ENCODE assay signal across 18 cellular contexts in genomic region chr5:44574626-44575025, GRCh38.
"Had no signal": no experiment of that assay in that cellular context is flagged by ENCODE, and none has a peak within 500 bp of the region (broad histone marks: within the 10 kb centered on the region; RNA-seq: fewer than 3 reads in every experiment).

No MANE protein-coding gene starts in this region.

- H3K4me1 ChIP-seq: esophagus squamous epithelium, parathyroid adenoma, prostate gland, right lobe of liver had no signal

- H3K27me3 ChIP-seq: esophagus squamous epithelium, hepatocyte, right lobe of liver had no signal

- H3K4me3 Mint-ChIP-seq: dendritic cell treated with granulocyte-macrophage colony-stimulating factor and Interleukin-4, amounts not matched to agents 40 ng/mL and 50 ng/mL, for 4 days; effector memory CD8-positive, alpha-beta T cell; natural killer cell; neural crest cell; stimulated activated memory B cell treated with anti-CD40 and anti-IgM and Interleukin-4, amounts not matched to agents 10 μg/mL and 1 μg/mL and 100 μg/mL, for 72 hours; stimulated activated naive CD8-positive, alpha-beta T cell treated with anti-CD3 and anti-CD28 coated beads, Interleukin-15, Interleukin-2, amounts not matched to agents 100 ng/mL and 50 ng/mL, for 24 hours had no signal

- H3K4me3 ChIP-seq: esophagus squamous epithelium, hepatocyte, mucosa of descending colon, prostate gland, right lobe of liver had no signal

- H3K27ac Mint-ChIP-seq: dendritic cell treated with granulocyte-macrophage colony-stimulating factor and Interleukin-4, amounts not matched to agents 40 ng/mL and 50 ng/mL, for 4 days; effector memory CD8-positive, alpha-beta T cell; natural killer cell; stimulated activated memory B cell treated with anti-CD40 and anti-IgM and Interleukin-4, amounts not matched to agents 10 μg/mL and 1 μg/mL and 100 μg/mL, for 72 hours; stimulated activated naive CD8-positive, alpha-beta T cell treated with anti-CD3 and anti-CD28 coated beads, Interleukin-15, Interleukin-2, amounts not matched to agents 100 ng/mL and 50 ng/mL, for 24 hours had no signal

- H3K36me3 ChIP-seq: esophagus squamous epithelium, prostate gland, right lobe of liver had no signal

- ATAC-seq: effector memory CD8-positive, alpha-beta T cell; mucosa of descending colon; natural killer cell; right lobe of liver; stimulated activated memory B cell treated with anti-CD40 and anti-IgM and Interleukin-4, amounts not matched to agents 10 μg/mL and 1 μg/mL and 100 μg/mL, for 72 hours had no signal

- DNase-seq: cerebellar nuclear complex; effector memory CD8-positive, alpha-beta T cell; esophagus squamous epithelium; foreskin melanocyte; head of caudate nucleus; mucosa of descending colon; natural killer cell; right lobe of liver; stimulated activated CD4-positive, alpha-beta T cell treated with anti-CD3 and anti-CD28 coated beads, Interleukin-4, amount 100 ng/mL, for 1 hour; substantia nigra; trophoblast cell had no signal

- H3K27ac ChIP-seq: esophagus squamous epithelium, hepatocyte, parathyroid adenoma, prostate gland, right lobe of liver had no signal

- H3K36me3 Mint-ChIP-seq: natural killer cell; stimulated activated memory B cell treated with anti-CD40 and anti-IgM and Interleukin-4, amounts not matched to agents 10 μg/mL and 1 μg/mL and 100 μg/mL, for 72 hours had no signal

- H3K9me3 ChIP-seq: esophagus squamous epithelium, prostate gland, right lobe of liver had no signal

- H3K27me3 Mint-ChIP-seq: dendritic cell treated with granulocyte-macrophage colony-stimulating factor and Interleukin-4, amounts not matched to agents 40 ng/mL and 50 ng/mL, for 4 days; effector memory CD8-positive, alpha-beta T cell; stimulated activated memory B cell treated with anti-CD40 and anti-IgM and Interleukin-4, amounts not matched to agents 10 μg/mL and 1 μg/mL and 100 μg/mL, for 72 hours; stimulated activated naive CD8-positive, alpha-beta T cell treated with anti-CD3 and anti-CD28 coated beads, Interleukin-15, Interleukin-2, amounts not matched to agents 100 ng/mL and 50 ng/mL, for 24 hours had no signal

- H3K4me1 Mint-ChIP-seq: natural killer cell; stimulated activated memory B cell treated with anti-CD40 and anti-IgM and Interleukin-4, amounts not matched to agents 10 μg/mL and 1 μg/mL and 100 μg/mL, for 72 hours had no signal
